1 cellular context compared by ENCODE assay signal in the genomic region with DNA sequence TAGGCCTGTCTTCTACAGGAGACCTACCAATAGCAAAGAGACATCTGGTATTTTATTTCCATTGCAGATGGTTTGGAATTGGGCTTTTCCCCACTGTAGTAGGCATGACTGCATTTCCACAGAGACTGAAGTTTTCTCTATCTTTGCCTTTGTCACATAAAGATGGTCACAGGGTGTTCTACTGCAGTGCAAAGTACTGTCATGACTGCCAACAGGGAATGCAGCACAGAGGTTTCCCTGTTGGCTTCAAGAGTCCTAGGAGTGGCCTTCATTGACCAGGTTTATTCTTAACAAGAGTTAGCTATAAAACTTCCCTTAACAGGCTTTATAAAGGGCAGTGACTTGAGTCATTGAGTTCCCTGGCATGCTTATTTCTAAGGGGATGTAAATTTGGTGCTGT.
TF ChIP-seq lines count a peak whose summit lies in the region.

No MANE protein-coding gene starts in this region.

TF ChIP-seq in H1, 55 proteins besides CTCF, POLR2A, EP300 and RAD21 (continued from another document):
- TF ChIP-seq BCL11A (IDR thresholded peaks at IDR 0.05; ENCODE audit: low read depth in 2 of 2, low read length in 2 of 2) (no peak), EZH2 (IDR thresholded peaks at IDR 0.05; ENCODE audit: low read depth, low read length, severe bottlenecking) (no peak), GTF2F1 (IDR thresholded peaks at IDR 0.05; ENCODE audit: borderline replicate concordance, low read depth, low read length) (no peak), SP1 (IDR thresholded peaks at IDR 0.05; ENCODE audit: low read depth, low read length) (no peak), SIX5 (IDR thresholded peaks at IDR 0.05; ENCODE audit: low read depth, low read length) (no peak), RFX5 (IDR thresholded peaks at IDR 0.05; ENCODE audit: borderline replicate concordance, low read depth, low read length) (no peak)
